1 cellular context compared by ENCODE assay signal in genomic region chr10:131653550-131654470, GRCh38.
TF ChIP-seq lines count a peak whose summit lies in the region.

No MANE protein-coding gene starts in this region.

TF ChIP-seq in WTC11, 78 proteins besides CTCF, POLR2A, EP300 and RAD21 (continued from another document):
- TF ChIP-seq RORB (CRISPR knock-in tag; IDR thresholded peaks at IDR 0.05) (no peak), TEAD1 (CRISPR knock-in tag; IDR thresholded peaks at IDR 0.05) (no peak), ZNF317 (CRISPR knock-in tag; IDR thresholded peaks at IDR 0.05; ENCODE audit: borderline replicate concordance, low read depth) (no peak), JUN (CRISPR knock-in tag; IDR thresholded peaks at IDR 0.05) (no peak), ZBTB21 (CRISPR knock-in tag; IDR thresholded peaks at IDR 0.05; ENCODE audit: borderline replicate concordance) (no peak), MXD4 (CRISPR knock-in tag; IDR thresholded peaks at IDR 0.05; ENCODE audit: borderline replicate concordance) (no peak), ZMAT4 (CRISPR knock-in tag; IDR thresholded peaks at IDR 0.05) (no peak), ZBTB43 (CRISPR knock-in tag; IDR thresholded peaks at IDR 0.05) (no peak), RELA (CRISPR knock-in tag; IDR thresholded peaks at IDR 0.05; ENCODE audit: borderline replicate concordance) (no peak)
